Comparison of ENCODE assay signal across 14 cellular contexts in the genomic region with DNA sequence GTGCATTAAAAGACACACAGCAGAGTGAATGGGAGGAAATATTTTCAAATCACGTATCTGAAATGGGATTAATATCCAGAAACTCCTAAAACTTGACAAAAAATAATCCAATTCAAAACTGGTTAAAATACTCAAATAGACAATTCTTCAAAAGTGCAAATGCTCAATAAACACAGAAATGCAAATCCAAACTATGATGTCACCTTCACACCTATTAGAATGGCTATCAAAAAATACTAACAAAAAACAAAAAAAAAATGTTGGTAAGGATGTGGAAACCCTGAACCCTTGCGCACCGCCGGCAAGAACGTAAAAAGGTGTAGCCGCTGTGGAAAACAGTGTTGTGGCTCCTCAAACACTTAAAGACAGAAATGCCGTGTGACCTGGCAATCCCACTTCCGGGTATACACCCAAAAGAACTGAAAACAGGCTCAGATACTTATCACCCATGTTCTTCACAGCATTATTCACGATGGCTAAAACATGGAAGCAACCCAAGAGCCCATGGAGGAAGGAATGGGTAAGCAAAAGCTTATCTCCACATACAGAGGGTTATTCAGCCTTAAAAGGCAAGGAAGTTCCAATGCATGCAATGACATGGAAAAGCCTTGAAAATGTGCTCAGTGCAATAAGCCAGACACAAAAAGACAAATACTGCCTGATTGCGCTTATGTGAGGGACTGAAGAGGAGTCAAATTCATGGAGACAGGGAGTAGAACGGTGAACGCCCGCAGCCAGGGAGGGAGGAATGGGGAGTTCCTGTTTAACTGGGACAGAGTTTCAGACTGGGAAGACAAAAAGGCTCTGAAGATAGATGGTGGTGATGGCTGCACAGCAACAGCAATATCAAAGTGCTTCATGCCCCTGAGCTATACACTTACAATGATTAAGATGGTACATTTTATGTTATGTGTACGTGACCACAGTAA. TPM values are rescaled to one million over a fixed set of nuclear protein-coding genes. Genes with fewer than 3 reads are reported as not detected.
DNase-seq lines count a peak whose midpoint lies in the region; ATAC-seq, FAIRE-seq and TF ChIP-seq lines count a peak whose summit lies in the region.
"Had no signal": no experiment of that assay in that cellular context is flagged by ENCODE, and none has a peak within 500 bp of the region (broad histone marks: within the 10 kb centered on the region; RNA-seq: fewer than 3 reads in every experiment).

No MANE protein-coding gene starts in this region.

- H3K79me2 ChIP-seq in H9 (ENCODE audit: insufficient read depth, low read length) (peaks cover 52% of the 10 kb centered on the region), GM12878 (ENCODE audit: control insufficient read depth, insufficient read depth, low read length) (peaks cover 70% of the 10 kb centered on the region), osteoblast (ENCODE audit: insufficient read depth, low read length) (peaks cover 100% of the 10 kb centered on the region)

- TF ChIP-seq POLR2A in GM12878 (IDR thresholded peaks at IDR 0.05; ENCODE audit: low read depth, low read length) = no peak

- H3K27ac ChIP-seq in H9 (ENCODE audit: insufficient read length, low read depth, low read length) (no peak overlapping the region), GM12878 (ENCODE audit: control insufficient read depth, insufficient read depth) (no peak overlapping the region), osteoblast (ENCODE audit: low read depth, low read length) (no peak overlapping the region)
- H3K27ac ChIP-seq: heart right ventricle, PC-9 had no signal

- H3K4me3 ChIP-seq in GM12878 = no peak overlapping the region
- H3K4me3 ChIP-seq in osteoblast (ENCODE audit: insufficient read depth, low read length) = no peak overlapping the region
- H3K4me3 ChIP-seq: heart right ventricle, PC-9 had no signal

- H2AFZ ChIP-seq in H9 (ENCODE audit: low read length) = no peak overlapping the region
- no peak overlapping the region for H2AFZ ChIP-seq in GM12878 (ENCODE audit: control insufficient read depth, low read depth, low read length)
- no peak overlapping the region for H2AFZ ChIP-seq in osteoblast (ENCODE audit: low read length)
- H2AFZ ChIP-seq: PC-9 had no signal

- H3T11ph ChIP-seq in H9 (ENCODE audit: low read length) = no peak overlapping the region

- H4K20me1 ChIP-seq in H9 (ENCODE audit: control insufficient read depth, insufficient read depth, insufficient read length) (no peaks in the 10 kb centered on the region), GM12878 (ENCODE audit: control insufficient read depth, insufficient read depth) (peaks cover 5% of the 10 kb centered on the region; the same call in 1 of the 2 replicates), osteoblast (ENCODE audit: insufficient read depth, low read length) (peaks cover 81% of the 10 kb centered on the region)

- TF ChIP-seq CTCF in H9 (conservative IDR thresholded peaks at IDR 0.05) (no peak), WTC11 (IDR thresholded peaks at IDR 0.05) (no peak), GM12878 (IDR thresholded peaks at IDR 0.05 in 2 of 3, conservative IDR thresholded peaks at IDR 0.05 in 1 of 3; ENCODE audit: control insufficient read depth in 2 of 3, extremely low read depth in 1 of 3, insufficient read depth in 1 of 3, low read depth in 3 of 3, low read length in 3 of 3) (no peak), osteoblast (IDR thresholded peaks at IDR 0.05; ENCODE audit: extremely low read depth, low read depth, low read length) (no peak)

- no peak for TF ChIP-seq RAD21 in GM12878 (IDR thresholded peaks at IDR 0.05; ENCODE audit: insufficient read depth, low read depth, low read length)

- H3K9me3 ChIP-seq in H9 (ENCODE audit: control insufficient read depth, low read depth, low read length) (no peaks in the 10 kb centered on the region), GM12878 (replicated peaks; ENCODE audit: control insufficient read depth, insufficient read depth, low read length) (no peaks in the 10 kb centered on the region; the same call in 2 of the 3 replicates), osteoblast (ENCODE audit: low read depth, low read length) (no peaks in the 10 kb centered on the region)
- H3K9me3 ChIP-seq: heart right ventricle had no signal

- no peak overlapping the region for H4K5ac ChIP-seq in H9 (ENCODE audit: insufficient read length, low read depth, low read length)

- TSS peak; percentile 14 for BruUV-seq in GM12878 (replicated peaks; lab: Mats Ljungman, UMichigan)

- H3K4me3 Mint-ChIP-seq in H9 = no peak overlapping the region
- no peak overlapping the region for H3K4me3 Mint-ChIP-seq in WTC11

- in situ Hi-C loops in GM12878 (cut with MboI) = no loop called here

- H2BK15ac ChIP-seq in H9 (ENCODE audit: low read depth, low read length) = no peak overlapping the region

- no peak for TF ChIP-seq EP300 in GM12878 (IDR thresholded peaks at IDR 0.05; ENCODE audit: borderline replicate concordance in 1 of 2, control insufficient read depth in 1 of 2, low read depth in 2 of 2, low read length in 2 of 2)

- no peak overlapping the region for H2BK120ac ChIP-seq in H9 (ENCODE audit: low read depth, low read length, poor library complexity, severe bottlenecking)

- H2BK12ac ChIP-seq in H9 (ENCODE audit: insufficient read length, low read depth, low read length) = no peak overlapping the region

- H3K36me3 Mint-ChIP-seq in H9 (ENCODE audit: insufficient read depth in 1 of 3, low read depth in 3 of 3) = peaks cover 11 to 38% (median 18%) of the 10 kb centered on the region in 3 experiments; a peak in 6 of 7 replicates
- peaks cover 16% of the 10 kb centered on the region for H3K36me3 Mint-ChIP-seq in WTC11

- no peak overlapping the region for H3K56ac ChIP-seq in H9 (ENCODE audit: insufficient read length, low read depth, low read length)

- H3K36me3 ChIP-seq in GM12878 (ENCODE audit: control insufficient read depth in 2 of 2, insufficient read depth in 2 of 2, low read length in 1 of 2) (peaks cover 16 to 31% of the 10 kb centered on the region in 2 experiments), osteoblast (ENCODE audit: insufficient read depth, low read length) (peaks cover 7% of the 10 kb centered on the region)

- no peak overlapping the region for H2BK5ac ChIP-seq in H9 (ENCODE audit: insufficient read length, low read length)

- H3K18ac ChIP-seq in H9 (ENCODE audit: insufficient read length, low read depth, low read length) = no peak overlapping the region

- H3K27me3 ChIP-seq in H9 (ENCODE audit: insufficient read depth, low read length) (no peaks in the 10 kb centered on the region), GM12878 (replicated peaks in 1 of 2; ENCODE audit: control insufficient read depth in 2 of 2, insufficient read depth in 2 of 2, low read length in 1 of 2) (no peaks in the 10 kb centered on the region), osteoblast (ENCODE audit: insufficient read depth, low read length) (no peaks in the 10 kb centered on the region)
- H3K27me3 ChIP-seq: heart right ventricle had no signal

- no peak overlapping the region for H4K8ac ChIP-seq in H9 (replicated peaks; ENCODE audit: insufficient read length, low read depth, low read length)

- H3K14ac ChIP-seq in H9 (ENCODE audit: insufficient read depth, low read length) = no peak overlapping the region

- no peak overlapping the region for H4K91ac ChIP-seq in H9 (ENCODE audit: insufficient read length, low read depth, low read length)

- no peak overlapping the region for H3K4ac ChIP-seq in H9 (ENCODE audit: low read depth, low read length)

- no peak overlapping the region for H3K9ac ChIP-seq in H9 (ENCODE audit: extremely low read depth, insufficient read length, low read length)
- H3K9ac ChIP-seq in GM12878 (ENCODE audit: control insufficient read depth, insufficient read depth, low read length) = no peak overlapping the region

- H3K79me1 ChIP-seq in H9 (ENCODE audit: insufficient read depth, low read depth, low read length, poor library complexity, severe bottlenecking) = peaks cover 11% of the 10 kb centered on the region

- H3K27ac Mint-ChIP-seq in H9 (peak overlapping the region in 2 of 3 experiments; percentile 31 to 59; a peak in 3 of 7 replicates), WTC11 (peak overlapping the region; percentile 75)

- H3K9me3 Mint-ChIP-seq in H9 (no peaks in the 10 kb centered on the region), WTC11 (no peaks in the 10 kb centered on the region)

- FAIRE-seq in GM12878 (lab: Jason Lieb, UNC) = no peak
- FAIRE-seq: TTC549 had no signal

- H3K4me1 ChIP-seq in H9 (ENCODE audit: insufficient read depth, low read length) (no peaks in the 10 kb centered on the region), GM12878 (ENCODE audit: control insufficient read depth, insufficient read depth, low read length) (peaks cover 5% of the 10 kb centered on the region), osteoblast (ENCODE audit: insufficient read depth, low read length) (no peaks in the 10 kb centered on the region)

- H3K4me1 Mint-ChIP-seq in H9 (peaks cover 0 to 2% of the 10 kb centered on the region in 2 experiments; a peak in 1 of 4 replicates), WTC11 (no peaks in the 10 kb centered on the region)

- no peak overlapping the region for H3K23ac ChIP-seq in H9 (ENCODE audit: insufficient read length, low read depth, low read length)

- WGBS in H9 (ENCODE audit: extremely low coverage, insufficient read length, low lambda C conversion rate) = no CpG with 5 or more reads among the region's 14 CpGs
- WGBS in GM12878 (ENCODE audit: insufficient coverage, insufficient replicate concordance, low lambda C conversion rate, missing lambda C conversion rate) = 93% methylated on average over 14 of the region's 14 CpGs

- H2BK20ac ChIP-seq in H9 (ENCODE audit: low read depth, low read length, poor library complexity, severe bottlenecking) = no peak overlapping the region

- ATAC-seq in WTC11 (no peak), GM12878 (no peak), GM21515 (IDR thresholded peaks at IDR 0.05; ENCODE audit: unreplicated experiment) (no peak), GM21447 (IDR thresholded peaks at IDR 0.05; ENCODE audit: unreplicated experiment) (no peak), HG02610 (IDR thresholded peaks at IDR 0.05; ENCODE audit: unreplicated experiment) (no peak)
- ATAC-seq: heart right ventricle had no signal

- POLR2A ChIA-PET in WTC11 (lab: Charles Lee) = no interaction called here
- POLR2A ChIA-PET in GM12878 (lab: Charles Lee) = no interaction called here

- H3K4me2 ChIP-seq in H9 (ENCODE audit: insufficient read depth, insufficient read length, low read length) = no peak overlapping the region
- no peak overlapping the region for H3K4me2 ChIP-seq in GM12878 (ENCODE audit: control insufficient read depth, insufficient read depth)
- H3K4me2 ChIP-seq in osteoblast (ENCODE audit: insufficient read depth, low read length) = no peak overlapping the region
- H3K4me2 ChIP-seq: PC-9 had no signal

- intact Hi-C loops in GM12878 (cut with micrococcal nuclease; ENCODE audit: unreplicated experiment) = no loop called here

- H3K23me2 ChIP-seq in H9 (ENCODE audit: insufficient read length, low read depth, low read length, poor library complexity, severe bottlenecking) = no peaks in the 10 kb centered on the region

- H3K27me3 Mint-ChIP-seq in H9 (ENCODE audit: low read depth) (no peaks in the 10 kb centered on the region), WTC11 (ENCODE audit: low read depth) (no peaks in the 10 kb centered on the region)

- RAD21 ChIA-PET in GM12878 (lab: Charles Lee; ENCODE audit: unreplicated experiment) = no interaction called here

- DNase-seq in H9 (no peak), WTC11 (ENCODE audit: low spot score) (no peak), GM12878 (ENCODE audit: low read depth, low spot score) (no peak), osteoblast (ENCODE audit: insufficient read length, low spot score, missing footprints) (peak; percentile 45), nucleus accumbens (lab: John Stamatoyannopoulos, UW) (no peak)
- DNase-seq: effector CD8-positive, alpha-beta T cell; GOT3; heart right ventricle; KG1; PC-9 had no signal

- SMC1A ChIA-PET in GM12878 (lab: Charles Lee; ENCODE audit: uncharacterized antibody, unreplicated experiment) = no interaction called here

- no peak overlapping the region for H2AK5ac ChIP-seq in H9 (ENCODE audit: insufficient read length, low read length)

- CTCF ChIA-PET in WTC11 (lab: Charles Lee) (no interaction called here), GM12878 (lab: Yijun Ruan, JAX) (no interaction called here)

RNA-seq across cellular contexts. Expression of a gene that starts 19.6 kb away (rescaled TPM):
- total RNA-seq in H9 (2021) (51.3 and 53.3 TPM in 2 replicates), WTC11 (2021) (36.4 to 37.9 TPM (median 36.6 TPM) in 3 replicates), GM12878 (2014; rRNA removed) (15.2 and 16.4 TPM in 2 replicates), GM12878 (2014; rRNA removed; fragmentation: Illumina TruSeq; extraction: Trizol) (11.7 and 12.3 TPM in 2 replicates), GM12878 (2021) (26.4 and 26.9 TPM in 2 replicates), osteoblast (23.5 and 25.9 TPM in 2 replicates)
- 53.3 and 67.3 TPM in 2 replicates for total RNA-seq in GM12878 (2013; cell fraction: nucleolus; rRNA removed)
- 6.0 TPM for polyA plus RNA-seq in GM12878 (2011; ENCODE audit: low read depth)
- polyA plus RNA-seq in GM12878 (2011; rRNA removed) (4.1 and 4.8 TPM in 2 replicates), GM12878 (2014; fragmentation: Illumina TruSeq; extraction: Trizol) (4.2 and 9.4 TPM in 2 replicates), GM12878 (2014; fragmentation: Nextera tagmentation; extraction: Ambion mirVana) (1 to 10 TPM in 1 of 2 experiments, under 1 TPM in 1; 0.90 to 2.1 TPM), GM12878 (2014; rRNA removed) (17.9 and 19.0 TPM in 2 replicates), GM12878 (2016; fragmentation: Nextera tagmentation; extraction: Ambion mirVana) (1 to 10 TPM; 2.9 to 3.2 TPM)
- 5.0 TPM in 2 replicates for polyA plus RNA-seq in GM12878 (2011; cell fraction: cytosol; rRNA removed)
- polyA plus RNA-seq in GM12878 (2011; cell fraction: nucleus; rRNA removed) = 30.6 and 48.0 TPM in 2 replicates
- 13.8 and 14.2 TPM in 2 replicates for polyA plus RNA-seq in GM12878 (2012)
- polyA minus RNA-seq in GM12878 (2011; rRNA and poly(A)+ RNA removed) = 7.3 and 10.7 TPM in 2 replicates
- polyA minus RNA-seq in GM12878 (2011; cell fraction: cytosol; rRNA and poly(A)+ RNA removed) = 5.3 and 5.6 TPM in 2 replicates
- polyA minus RNA-seq in GM12878 (2011; cell fraction: nucleus; rRNA and poly(A)+ RNA removed) = 14.0 and 24.9 TPM in 2 replicates

RNA-seq across cellular contexts. Expression of a gene that starts 45.6 kb away (rescaled TPM):
- total RNA-seq in H9 (2021) (22.7 and 23.0 TPM in 2 replicates), WTC11 (2021) (24.7 to 29.2 TPM (median 24.8 TPM) in 3 replicates), GM12878 (2014; rRNA removed) (14.1 and 14.7 TPM in 2 replicates), GM12878 (2014; rRNA removed; fragmentation: Illumina TruSeq; extraction: Trizol) (9.0 and 9.9 TPM in 2 replicates), GM12878 (2021) (21.2 and 21.6 TPM in 2 replicates), osteoblast (8.0 and 8.3 TPM in 2 replicates)
- total RNA-seq in GM12878 (2013; cell fraction: nucleolus; rRNA removed) = 28.5 and 31.8 TPM in 2 replicates
- polyA plus RNA-seq in GM12878 (2011; ENCODE audit: low read depth) = 7.8 TPM
- polyA plus RNA-seq in GM12878 (2011; rRNA removed) (3.9 and 6.1 TPM in 2 replicates), GM12878 (2014; fragmentation: Illumina TruSeq; extraction: Trizol) (10.6 and 14.9 TPM in 2 replicates), GM12878 (2014; fragmentation: Nextera tagmentation; extraction: Ambion mirVana) (1 to 10 TPM; 2.3 to 2.7 TPM), GM12878 (2014; rRNA removed) (10.6 and 11.0 TPM in 2 replicates), GM12878 (2016; fragmentation: Nextera tagmentation; extraction: Ambion mirVana) (10 to 100 TPM; 14.9 to 16.8 TPM)
- polyA plus RNA-seq in GM12878 (2011; cell fraction: cytosol; rRNA removed) = 6.0 and 8.5 TPM in 2 replicates
- 10.7 and 13.5 TPM in 2 replicates for polyA plus RNA-seq in GM12878 (2011; cell fraction: nucleus; rRNA removed)
- 11.6 and 11.8 TPM in 2 replicates for polyA plus RNA-seq in GM12878 (2012)
- polyA minus RNA-seq in GM12878 (2011; rRNA and poly(A)+ RNA removed) = 8.4 and 11.6 TPM in 2 replicates
- 7.1 and 7.4 TPM in 2 replicates for polyA minus RNA-seq in GM12878 (2011; cell fraction: cytosol; rRNA and poly(A)+ RNA removed)
- 4.6 and 9.8 TPM in 2 replicates for polyA minus RNA-seq in GM12878 (2011; cell fraction: nucleus; rRNA and poly(A)+ RNA removed)
